In genomic region chr13:68145852-68146251, GRCh38 we compare ENCODE assay signal across 24 cellular contexts.
A peak's percentile ranks its signal among the peaks of the same experiment; 100 is the strongest.
DNase-seq lines count a peak whose midpoint lies in the region; ATAC-seq, FAIRE-seq and TF ChIP-seq lines count a peak whose summit lies in the region.
"Had no signal": no experiment of that assay in that cellular context is flagged by ENCODE, and none has a peak within 500 bp of the region (broad histone marks: within the 10 kb centered on the region; RNA-seq: fewer than 3 reads in every experiment).

No MANE protein-coding gene starts in this region.

- H3K79me2 ChIP-seq in HepG2 (ENCODE audit: insufficient read depth, low read length) (no peaks in the 10 kb centered on the region), Karpas-422 (ENCODE audit: low read length) (no peaks in the 10 kb centered on the region)

- H4K20me1 ChIP-seq in HepG2 (ENCODE audit: insufficient read depth, low read length): no peaks in the 10 kb centered on the region
- no peaks in the 10 kb centered on the region for H4K20me1 ChIP-seq in Karpas-422 (ENCODE audit: insufficient read depth, low read depth, low read length)
- H4K20me1 ChIP-seq: BLaER1 had no signal

- no peak overlapping the region for H3K4me3 ChIP-seq in HepG2 (replicated peaks in 1 of 3; ENCODE audit: insufficient read depth in 1 of 3, low read depth in 2 of 3, low read length in 3 of 3)
- no peak overlapping the region for H3K4me3 ChIP-seq in right lobe of liver
- H3K4me3 ChIP-seq in Karpas-422 (ENCODE audit: low read length): no peak overlapping the region
- H3K4me3 ChIP-seq in MG63: no peak overlapping the region
- H3K4me3 ChIP-seq: BLaER1, GM12878 had no signal

- CTCF ChIA-PET in HepG2 (lab: Yijun Ruan, JAX; ENCODE audit: low intra/inter-chr PET ratio, low total read pairs): no interaction called here

- in situ Hi-C loops in HepG2 (cut with HindIII; ENCODE audit: extremely low pct_ligation_motif_present, low pct_unique_long_range_greater_than_20kb): no loop called here

- no peaks in the 10 kb centered on the region for H3K9me2 ChIP-seq in Karpas-422 (replicated peaks; ENCODE audit: insufficient read depth, low read length)

- no peak for TF ChIP-seq RAD21 in HepG2 (CRISPR knock-in tag; IDR thresholded peaks at IDR 0.05)

- no peak for TF ChIP-seq EP300 in HepG2 (IDR thresholded peaks at IDR 0.05; ENCODE audit: low read depth in 2 of 2, low read length in 2 of 2)
- TF ChIP-seq EP300 in HepG2 (CRISPR knock-in tag; IDR thresholded peaks at IDR 0.05; ENCODE audit: borderline replicate concordance): no peak

- H3K4me2 ChIP-seq in HepG2 (ENCODE audit: low read depth, low read length): no peak overlapping the region
- no peak overlapping the region for H3K4me2 ChIP-seq in Karpas-422 (ENCODE audit: low read depth, low read length, poor library complexity, severe bottlenecking)
- H3K4me2 ChIP-seq: BLaER1 had no signal

- ATAC-seq in HepG2 (no peak), right lobe of liver (no peak), GM21619 (IDR thresholded peaks at IDR 0.05; ENCODE audit: unreplicated experiment) (no peak)
- ATAC-seq: GM12878 had no signal

- H3K9ac ChIP-seq in HepG2 (ENCODE audit: insufficient read depth, low read depth, low read length): no peak overlapping the region
- no peak overlapping the region for H3K9ac ChIP-seq in Karpas-422 (ENCODE audit: low read length)
- H3K9ac ChIP-seq: BLaER1 had no signal

- TF ChIP-seq POLR2A in HepG2 (IDR thresholded peaks at IDR 0.05; ENCODE audit: insufficient read depth in 1 of 2, low read depth in 2 of 2, low read length in 2 of 2) (no peak), right lobe of liver (IDR thresholded peaks at IDR 0.05) (no peak)

- intact Hi-C loops in HepG2 (cut with micrococcal nuclease; ENCODE audit: unreplicated experiment) (no loop called here), right lobe of liver (cut with DNase I) (no loop called here)

- WGBS in HepG2 (ENCODE audit: low lambda C conversion rate): 25% methylated on average over 2 of the region's 2 CpGs
- WGBS in right lobe of liver (ENCODE audit: insufficient coverage, low coverage, low lambda C conversion rate, missing lambda C conversion rate): 62% methylated on average over 2 of the region's 2 CpGs

- no peak for TF ChIP-seq CTCF in HepG2 (CRISPR knock-in tag; IDR thresholded peaks at IDR 0.05)
- no peak for TF ChIP-seq CTCF in right lobe of liver (IDR thresholded peaks at IDR 0.05)

- DNase-seq in HepG2 (ENCODE audit: low spot score) (no peak), right lobe of liver (no peak), Karpas-422 (no peak), MG63 (no peak)
- DNase-seq: ACHN; BE2C; C1 segment of cervical spinal cord; CD4-positive, alpha-beta memory T cell; CD4-positive, CD25-positive, alpha-beta regulatory T cell; CD8-positive, alpha-beta memory T cell; COR-L47; DMS 273 treated with DMSO at 0.1 percent for 48 hours; DMS153; DMS53; DMS79; DND-41; EL; GDM1 had no signal

- H3K27ac ChIP-seq in HepG2 (ENCODE audit: extremely low read length, insufficient read depth, low read length) (no peak overlapping the region), right lobe of liver (no peak overlapping the region), Karpas-422 (ENCODE audit: low read length) (no peak overlapping the region)
- H3K27ac ChIP-seq: 22Rv1, BLaER1 had no signal

- no peak for FAIRE-seq in HepG2 (lab: Jason Lieb, UNC)
- FAIRE-seq: GM12878, GM12892, GM18507 had no signal

- H3K4me1 ChIP-seq in HepG2 (ENCODE audit: insufficient read depth, low read length): no peaks in the 10 kb centered on the region
- H3K4me1 ChIP-seq in right lobe of liver: no peaks in the 10 kb centered on the region
- no peaks in the 10 kb centered on the region for H3K4me1 ChIP-seq in Karpas-422 (ENCODE audit: low read length)
- H3K4me1 ChIP-seq: BLaER1 had no signal

- POLR2A ChIA-PET in HepG2 (lab: Yijun Ruan, JAX): no interaction called here

- H3K27me3 ChIP-seq in HepG2 (ENCODE audit: control insufficient read depth in 1 of 2, insufficient read depth in 2 of 2, low read length in 2 of 2) (no peaks in the 10 kb centered on the region), right lobe of liver (no peaks in the 10 kb centered on the region), Karpas-422 (ENCODE audit: low read length) (no peaks in the 10 kb centered on the region), MG63 (no peaks in the 10 kb centered on the region)
- H3K27me3 ChIP-seq: BE2C, BLaER1 had no signal

- H2AFZ ChIP-seq in HepG2 (ENCODE audit: low read length) (no peak overlapping the region), Karpas-422 (ENCODE audit: low read length) (peak overlapping the region; percentile 48; the same call in 1 of the 2 replicates)

- H3K36me3 ChIP-seq in HepG2 (replicated peaks in 1 of 2; ENCODE audit: control insufficient read depth in 1 of 2, insufficient read depth in 2 of 2, low read length in 2 of 2) (no peaks in the 10 kb centered on the region), right lobe of liver (no peaks in the 10 kb centered on the region), Karpas-422 (ENCODE audit: insufficient read depth, low read length) (0 out of 2 replicates have a peak, but pooled peaks cover 2% of the 10 kb centered on the region), MG63 (no peaks in the 10 kb centered on the region)
- H3K36me3 ChIP-seq: BE2C, BLaER1 had no signal

- no TSS peak for BruUV-seq in HepG2 (replicated peaks; lab: Mats Ljungman, UMichigan)

- no peaks in the 10 kb centered on the region for H3K9me3 ChIP-seq in HepG2 (ENCODE audit: low read length)
- H3K9me3 ChIP-seq in right lobe of liver: no peaks in the 10 kb centered on the region
- no peaks in the 10 kb centered on the region for H3K9me3 ChIP-seq in Karpas-422 (ENCODE audit: low read length)
- H3K9me3 ChIP-seq in MG63: no peaks in the 10 kb centered on the region
- H3K9me3 ChIP-seq: BE2C, BLaER1 had no signal

TF ChIP-seq in HepG2, 621 proteins besides CTCF, POLR2A, EP300 and RAD21 (continues in another document):
- no peak for TF ChIP-seq E2F1 (CRISPR knock-in tag; IDR thresholded peaks at IDR 0.05)
- peak; percentile 84 for TF ChIP-seq MAFF (IDR thresholded peaks at IDR 0.05; ENCODE audit: low read depth, low read length)
- TF ChIP-seq TERF1 (CRISPR knock-in tag; IDR thresholded peaks at IDR 0.05): no peak
- TF ChIP-seq ZNF121 (CRISPR knock-in tag; IDR thresholded peaks at IDR 0.05): no peak
- no peak for TF ChIP-seq ZNF562 (CRISPR knock-in tag; IDR thresholded peaks at IDR 0.05; ENCODE audit: borderline replicate concordance)
- TF ChIP-seq AKAP8 (CRISPR knock-in tag; IDR thresholded peaks at IDR 0.05): no peak
- TF ChIP-seq ZBTB21 (CRISPR knock-in tag; IDR thresholded peaks at IDR 0.05): no peak
- no peak for TF ChIP-seq ZNF83 (CRISPR knock-in tag; IDR thresholded peaks at IDR 0.05; ENCODE audit: borderline replicate concordance)
- TF ChIP-seq ZNF18 (CRISPR knock-in tag; IDR thresholded peaks at IDR 0.05; ENCODE audit: insufficient replicate concordance): no peak
- TF ChIP-seq HES4 (CRISPR knock-in tag; IDR thresholded peaks at IDR 0.05; ENCODE audit: borderline replicate concordance): no peak
- no peak for TF ChIP-seq FUBP1 (CRISPR knock-in tag; IDR thresholded peaks at IDR 0.05; ENCODE audit: borderline replicate concordance)
